In the genomic region with DNA sequence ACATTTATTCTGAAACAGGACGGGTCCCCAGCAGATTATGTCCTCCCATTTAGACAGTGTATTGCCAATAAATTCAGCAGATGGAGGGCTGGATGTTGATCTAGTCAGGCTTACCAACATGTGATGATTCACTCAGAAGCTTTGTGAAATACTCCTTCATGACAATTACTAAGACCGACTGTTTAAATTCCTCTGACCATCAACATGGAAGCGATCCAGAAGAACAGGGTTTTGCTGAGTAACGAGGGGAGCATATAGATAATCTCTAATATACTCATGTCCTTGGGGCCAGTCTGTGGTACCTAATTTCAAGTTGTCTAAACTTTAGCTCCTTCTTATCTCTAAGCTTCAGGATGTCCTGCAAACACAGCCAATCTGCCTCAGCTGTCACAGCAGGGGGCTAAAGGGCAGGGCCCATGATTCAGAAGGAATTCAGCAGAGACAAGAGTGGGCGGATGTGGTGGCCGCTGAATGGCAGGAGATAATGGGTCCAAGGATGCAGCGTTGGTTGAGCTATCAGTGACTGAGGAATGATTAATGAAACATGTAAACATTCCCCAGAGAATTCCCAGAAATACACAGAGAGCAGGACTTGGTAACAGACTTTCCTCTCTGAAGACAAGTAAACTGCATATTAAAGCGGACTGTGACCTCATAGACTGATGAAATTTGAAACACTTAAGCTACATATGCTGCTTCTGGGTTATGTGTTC, we compare ENCODE assay signal across 1 cellular context.
TF ChIP-seq lines count a peak whose summit lies in the region.

No MANE protein-coding gene starts in this region.

TF ChIP-seq in HepG2, 621 proteins besides CTCF, POLR2A, EP300 and RAD21 (continued from another document and continues in another):
- TF ChIP-seq, protein P1, sequence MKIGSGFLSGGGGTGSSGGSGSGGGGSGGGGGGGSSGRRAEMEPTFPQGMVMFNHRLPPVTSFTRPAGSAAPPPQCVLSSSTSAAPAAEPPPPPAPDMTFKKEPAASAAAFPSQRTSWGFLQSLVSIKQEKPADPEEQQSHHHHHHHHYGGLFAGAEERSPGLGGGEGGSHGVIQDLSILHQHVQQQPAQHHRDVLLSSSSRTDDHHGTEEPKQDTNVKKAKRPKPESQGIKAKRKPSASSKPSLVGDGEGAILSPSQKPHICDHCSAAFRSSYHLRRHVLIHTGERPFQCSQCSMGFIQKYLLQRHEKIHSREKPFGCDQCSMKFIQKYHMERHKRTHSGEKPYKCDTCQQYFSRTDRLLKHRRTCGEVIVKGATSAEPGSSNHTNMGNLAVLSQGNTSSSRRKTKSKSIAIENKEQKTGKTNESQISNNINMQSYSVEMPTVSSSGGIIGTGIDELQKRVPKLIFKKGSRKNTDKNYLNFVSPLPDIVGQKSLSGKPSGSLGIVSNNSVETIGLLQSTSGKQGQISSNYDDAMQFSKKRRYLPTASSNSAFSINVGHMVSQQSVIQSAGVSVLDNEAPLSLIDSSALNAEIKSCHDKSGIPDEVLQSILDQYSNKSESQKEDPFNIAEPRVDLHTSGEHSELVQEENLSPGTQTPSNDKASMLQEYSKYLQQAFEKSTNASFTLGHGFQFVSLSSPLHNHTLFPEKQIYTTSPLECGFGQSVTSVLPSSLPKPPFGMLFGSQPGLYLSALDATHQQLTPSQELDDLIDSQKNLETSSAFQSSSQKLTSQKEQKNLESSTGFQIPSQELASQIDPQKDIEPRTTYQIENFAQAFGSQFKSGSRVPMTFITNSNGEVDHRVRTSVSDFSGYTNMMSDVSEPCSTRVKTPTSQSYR (CRISPR knock-in tag; IDR thresholded peaks at IDR 0.05; ENCODE audit: borderline replicate concordance) = peak; percentile 30; the same call in 1 of the 2 replicates
- TF ChIP-seq ZNF564 (CRISPR knock-in tag; IDR thresholded peaks at IDR 0.05) = no peak
- no peak for TF ChIP-seq NR3C1 (CRISPR knock-in tag; IDR thresholded peaks at IDR 0.05)
- peak; percentile 82 for TF ChIP-seq HMG20B (CRISPR knock-in tag; conservative IDR thresholded peaks at IDR 0.05)
- peak; percentile 43 for TF ChIP-seq MED8 (CRISPR knock-in tag; IDR thresholded peaks at IDR 0.05; ENCODE audit: insufficient replicate concordance)
- TF ChIP-seq ATF7 (IDR thresholded peaks at IDR 0.05) = 0 out of 2 replicates have a peak, but pooled peaks have one; percentile 13
- peak; percentile 70; the same call in 1 of the 2 replicates for TF ChIP-seq ATF7 (CRISPR knock-in tag; IDR thresholded peaks at IDR 0.05)
- TF ChIP-seq, protein P2, sequence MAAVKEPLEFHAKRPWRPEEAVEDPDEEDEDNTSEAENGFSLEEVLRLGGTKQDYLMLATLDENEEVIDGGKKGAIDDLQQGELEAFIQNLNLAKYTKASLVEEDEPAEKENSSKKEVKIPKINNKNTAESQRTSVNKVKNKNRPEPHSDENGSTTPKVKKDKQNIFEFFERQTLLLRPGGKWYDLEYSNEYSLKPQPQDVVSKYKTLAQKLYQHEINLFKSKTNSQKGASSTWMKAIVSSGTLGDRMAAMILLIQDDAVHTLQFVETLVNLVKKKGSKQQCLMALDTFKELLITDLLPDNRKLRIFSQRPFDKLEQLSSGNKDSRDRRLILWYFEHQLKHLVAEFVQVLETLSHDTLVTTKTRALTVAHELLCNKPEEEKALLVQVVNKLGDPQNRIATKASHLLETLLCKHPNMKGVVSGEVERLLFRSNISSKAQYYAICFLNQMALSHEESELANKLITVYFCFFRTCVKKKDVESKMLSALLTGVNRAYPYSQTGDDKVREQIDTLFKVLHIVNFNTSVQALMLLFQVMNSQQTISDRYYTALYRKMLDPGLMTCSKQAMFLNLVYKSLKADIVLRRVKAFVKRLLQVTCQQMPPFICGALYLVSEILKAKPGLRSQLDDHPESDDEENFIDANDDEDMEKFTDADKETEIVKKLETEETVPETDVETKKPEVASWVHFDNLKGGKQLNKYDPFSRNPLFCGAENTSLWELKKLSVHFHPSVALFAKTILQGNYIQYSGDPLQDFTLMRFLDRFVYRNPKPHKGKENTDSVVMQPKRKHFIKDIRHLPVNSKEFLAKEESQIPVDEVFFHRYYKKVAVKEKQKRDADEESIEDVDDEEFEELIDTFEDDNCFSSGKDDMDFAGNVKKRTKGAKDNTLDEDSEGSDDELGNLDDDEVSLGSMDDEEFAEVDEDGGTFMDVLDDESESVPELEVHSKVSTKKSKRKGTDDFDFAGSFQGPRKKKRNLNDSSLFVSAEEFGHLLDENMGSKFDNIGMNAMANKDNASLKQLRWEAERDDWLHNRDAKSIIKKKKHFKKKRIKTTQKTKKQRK (IDR thresholded peaks at IDR 0.05; ENCODE audit: low read length) = no peak
- no peak for TF ChIP-seq ZNF773 (CRISPR knock-in tag; IDR thresholded peaks at IDR 0.05; ENCODE audit: borderline replicate concordance)
- TF ChIP-seq ZNF674 (CRISPR knock-in tag; IDR thresholded peaks at IDR 0.05; ENCODE audit: low read depth) = no peak
- TF ChIP-seq SP5 (CRISPR knock-in tag; IDR thresholded peaks at IDR 0.05; ENCODE audit: borderline replicate concordance, low read depth) = peak; percentile 95
- TF ChIP-seq ATF1 (CRISPR knock-in tag; IDR thresholded peaks at IDR 0.05) = peak; percentile 69; the same call in 1 of the 2 replicates
- no peak for TF ChIP-seq REL (CRISPR knock-in tag; conservative IDR thresholded peaks at IDR 0.05)
- no peak for TF ChIP-seq ARID2 (CRISPR knock-in tag; IDR thresholded peaks at IDR 0.05; ENCODE audit: borderline replicate concordance)
- peak; percentile 94 for TF ChIP-seq GATA4 (IDR thresholded peaks at IDR 0.05; ENCODE audit: borderline replicate concordance, low read depth)
- TF ChIP-seq ZNF703 (CRISPR knock-in tag; IDR thresholded peaks at IDR 0.05; ENCODE audit: borderline replicate concordance) = no peak
- no peak for TF ChIP-seq SMAD1 (CRISPR knock-in tag; IDR thresholded peaks at IDR 0.05; ENCODE audit: borderline replicate concordance, low read depth)
- no peak for TF ChIP-seq RFX1 (IDR thresholded peaks at IDR 0.05)
- TF ChIP-seq CREM (IDR thresholded peaks at IDR 0.05) = peak; percentile 85
- TF ChIP-seq CREM (CRISPR knock-in tag; IDR thresholded peaks at IDR 0.05) = no peak
- TF ChIP-seq, protein P3, sequence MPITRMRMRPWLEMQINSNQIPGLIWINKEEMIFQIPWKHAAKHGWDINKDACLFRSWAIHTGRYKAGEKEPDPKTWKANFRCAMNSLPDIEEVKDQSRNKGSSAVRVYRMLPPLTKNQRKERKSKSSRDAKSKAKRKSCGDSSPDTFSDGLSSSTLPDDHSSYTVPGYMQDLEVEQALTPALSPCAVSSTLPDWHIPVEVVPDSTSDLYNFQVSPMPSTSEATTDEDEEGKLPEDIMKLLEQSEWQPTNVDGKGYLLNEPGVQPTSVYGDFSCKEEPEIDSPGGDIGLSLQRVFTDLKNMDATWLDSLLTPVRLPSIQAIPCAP (CRISPR knock-in tag; IDR thresholded peaks at IDR 0.05; ENCODE audit: low read depth) = no peak
- TF ChIP-seq NPAS2 (CRISPR knock-in tag; IDR thresholded peaks at IDR 0.05; ENCODE audit: borderline replicate concordance) = no peak
- TF ChIP-seq NFKB2 (CRISPR knock-in tag; IDR thresholded peaks at IDR 0.05; ENCODE audit: borderline replicate concordance) = no peak
- no peak; the same call in 1 of the 2 replicates for TF ChIP-seq ZNF589 (CRISPR knock-in tag; conservative IDR thresholded peaks at IDR 0.05)
- peak; percentile 54; the same call in 1 of the 2 replicates for TF ChIP-seq NFIC (IDR thresholded peaks at IDR 0.05; ENCODE audit: low read length)
- no peak for TF ChIP-seq ZFAT (CRISPR knock-in tag; conservative IDR thresholded peaks at IDR 0.05)
- TF ChIP-seq, protein P4, sequence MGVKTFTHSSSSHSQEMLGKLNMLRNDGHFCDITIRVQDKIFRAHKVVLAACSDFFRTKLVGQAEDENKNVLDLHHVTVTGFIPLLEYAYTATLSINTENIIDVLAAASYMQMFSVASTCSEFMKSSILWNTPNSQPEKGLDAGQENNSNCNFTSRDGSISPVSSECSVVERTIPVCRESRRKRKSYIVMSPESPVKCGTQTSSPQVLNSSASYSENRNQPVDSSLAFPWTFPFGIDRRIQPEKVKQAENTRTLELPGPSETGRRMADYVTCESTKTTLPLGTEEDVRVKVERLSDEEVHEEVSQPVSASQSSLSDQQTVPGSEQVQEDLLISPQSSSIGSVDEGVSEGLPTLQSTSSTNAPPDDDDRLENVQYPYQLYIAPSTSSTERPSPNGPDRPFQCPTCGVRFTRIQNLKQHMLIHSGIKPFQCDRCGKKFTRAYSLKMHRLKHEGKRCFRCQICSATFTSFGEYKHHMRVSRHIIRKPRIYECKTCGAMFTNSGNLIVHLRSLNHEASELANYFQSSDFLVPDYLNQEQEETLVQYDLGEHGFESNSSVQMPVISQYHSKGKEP (CRISPR knock-in tag; IDR thresholded peaks at IDR 0.05) = no peak; the same call in 1 of the 2 replicates
- TF ChIP-seq, protein P5, sequence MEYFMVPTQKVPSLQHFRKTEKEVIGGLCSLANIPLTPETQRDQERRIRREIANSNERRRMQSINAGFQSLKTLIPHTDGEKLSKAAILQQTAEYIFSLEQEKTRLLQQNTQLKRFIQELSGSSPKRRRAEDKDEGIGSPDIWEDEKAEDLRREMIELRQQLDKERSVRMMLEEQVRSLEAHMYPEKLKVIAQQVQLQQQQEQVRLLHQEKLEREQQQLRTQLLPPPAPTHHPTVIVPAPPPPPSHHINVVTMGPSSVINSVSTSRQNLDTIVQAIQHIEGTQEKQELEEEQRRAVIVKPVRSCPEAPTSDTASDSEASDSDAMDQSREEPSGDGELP (IDR thresholded peaks at IDR 0.05; ENCODE audit: borderline replicate concordance, low read depth) = peak; percentile 95
- TF ChIP-seq, protein P6, sequence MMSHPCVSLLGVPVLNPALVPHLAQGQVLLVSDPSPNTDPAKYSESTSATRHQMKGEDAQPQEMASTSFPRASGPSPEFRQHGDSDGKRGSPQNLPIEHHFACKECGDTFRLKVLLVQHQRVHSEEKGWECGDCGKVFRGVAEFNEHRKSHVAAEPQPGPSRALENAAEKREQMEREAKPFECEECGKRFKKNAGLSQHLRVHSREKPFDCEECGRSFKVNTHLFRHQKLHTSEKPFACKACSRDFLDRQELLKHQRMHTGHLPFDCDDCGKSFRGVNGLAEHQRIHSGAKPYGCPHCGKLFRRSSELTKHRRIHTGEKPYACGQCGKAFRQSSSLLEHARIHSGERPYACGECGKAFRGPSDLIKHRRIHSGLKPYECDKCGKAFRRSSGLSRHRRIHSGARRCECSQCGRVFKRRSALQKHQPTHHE (CRISPR knock-in tag; IDR thresholded peaks at IDR 0.05; ENCODE audit: borderline replicate concordance) = no peak
- TF ChIP-seq GTF2F1 (IDR thresholded peaks at IDR 0.05; ENCODE audit: low read length) = no peak
- TF ChIP-seq ZNF335 (CRISPR knock-in tag; IDR thresholded peaks at IDR 0.05) = no peak
- no peak for TF ChIP-seq KLF11 (CRISPR knock-in tag; IDR thresholded peaks at IDR 0.05)
- peak; percentile 69; the same call in 1 of the 2 replicates for TF ChIP-seq YEATS2 (CRISPR knock-in tag; IDR thresholded peaks at IDR 0.05; ENCODE audit: borderline replicate concordance)
- TF ChIP-seq ETV6 (CRISPR knock-in tag; conservative IDR thresholded peaks at IDR 0.05) = 0 out of 2 replicates have a peak, but pooled peaks have one; percentile 41
- peak; percentile 89 for TF ChIP-seq ELF3 (CRISPR knock-in tag; IDR thresholded peaks at IDR 0.05)
- no peak for TF ChIP-seq BHLHE40 (IDR thresholded peaks at IDR 0.05; ENCODE audit: low read length)
- TF ChIP-seq, protein P7, sequence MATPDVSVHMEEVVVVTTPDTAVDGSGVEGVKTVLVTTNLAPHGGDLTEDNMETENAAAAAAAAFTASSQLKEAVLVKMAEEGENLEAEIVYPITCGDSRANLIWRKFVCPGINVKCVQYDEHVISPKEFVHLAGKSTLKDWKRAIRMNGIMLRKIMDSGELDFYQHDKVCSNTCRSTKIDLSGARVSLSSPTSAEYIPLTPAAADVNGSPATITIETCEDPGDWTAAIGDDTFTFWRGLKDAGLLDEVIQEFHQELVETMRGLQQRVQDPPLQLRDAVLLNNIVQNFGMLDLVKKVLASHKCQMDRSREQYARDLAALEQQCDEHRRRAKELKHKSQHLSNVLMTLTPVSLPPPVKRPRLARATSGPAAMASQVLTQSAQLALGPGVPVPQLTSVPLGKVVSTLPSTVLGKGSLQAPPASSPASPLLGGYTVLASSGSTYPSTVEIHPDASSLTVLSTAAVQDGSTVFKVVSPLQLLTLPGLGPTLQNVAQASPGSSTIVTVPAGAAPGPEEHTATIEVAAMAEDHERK (CRISPR knock-in tag; IDR thresholded peaks at IDR 0.05; ENCODE audit: low read depth) = no peak
- no peak for TF ChIP-seq JARID2 (CRISPR knock-in tag; IDR thresholded peaks at IDR 0.05; ENCODE audit: insufficient replicate concordance)
- TF ChIP-seq, protein P8, sequence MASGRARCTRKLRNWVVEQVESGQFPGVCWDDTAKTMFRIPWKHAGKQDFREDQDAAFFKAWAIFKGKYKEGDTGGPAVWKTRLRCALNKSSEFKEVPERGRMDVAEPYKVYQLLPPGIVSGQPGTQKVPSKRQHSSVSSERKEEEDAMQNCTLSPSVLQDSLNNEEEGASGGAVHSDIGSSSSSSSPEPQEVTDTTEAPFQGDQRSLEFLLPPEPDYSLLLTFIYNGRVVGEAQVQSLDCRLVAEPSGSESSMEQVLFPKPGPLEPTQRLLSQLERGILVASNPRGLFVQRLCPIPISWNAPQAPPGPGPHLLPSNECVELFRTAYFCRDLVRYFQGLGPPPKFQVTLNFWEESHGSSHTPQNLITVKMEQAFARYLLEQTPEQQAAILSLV (CRISPR knock-in tag; IDR thresholded peaks at IDR 0.05; ENCODE audit: borderline replicate concordance) = no peak
- no peak for TF ChIP-seq ZFP82 (CRISPR knock-in tag; IDR thresholded peaks at IDR 0.05; ENCODE audit: borderline replicate concordance)
- no peak for TF ChIP-seq ZFP36L1 (CRISPR knock-in tag; IDR thresholded peaks at IDR 0.05)
- TF ChIP-seq, protein P9, sequence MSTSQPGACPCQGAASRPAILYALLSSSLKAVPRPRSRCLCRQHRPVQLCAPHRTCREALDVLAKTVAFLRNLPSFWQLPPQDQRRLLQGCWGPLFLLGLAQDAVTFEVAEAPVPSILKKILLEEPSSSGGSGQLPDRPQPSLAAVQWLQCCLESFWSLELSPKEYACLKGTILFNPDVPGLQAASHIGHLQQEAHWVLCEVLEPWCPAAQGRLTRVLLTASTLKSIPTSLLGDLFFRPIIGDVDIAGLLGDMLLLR (CRISPR knock-in tag; IDR thresholded peaks at IDR 0.05) = no peak
- TF ChIP-seq, protein P10, sequence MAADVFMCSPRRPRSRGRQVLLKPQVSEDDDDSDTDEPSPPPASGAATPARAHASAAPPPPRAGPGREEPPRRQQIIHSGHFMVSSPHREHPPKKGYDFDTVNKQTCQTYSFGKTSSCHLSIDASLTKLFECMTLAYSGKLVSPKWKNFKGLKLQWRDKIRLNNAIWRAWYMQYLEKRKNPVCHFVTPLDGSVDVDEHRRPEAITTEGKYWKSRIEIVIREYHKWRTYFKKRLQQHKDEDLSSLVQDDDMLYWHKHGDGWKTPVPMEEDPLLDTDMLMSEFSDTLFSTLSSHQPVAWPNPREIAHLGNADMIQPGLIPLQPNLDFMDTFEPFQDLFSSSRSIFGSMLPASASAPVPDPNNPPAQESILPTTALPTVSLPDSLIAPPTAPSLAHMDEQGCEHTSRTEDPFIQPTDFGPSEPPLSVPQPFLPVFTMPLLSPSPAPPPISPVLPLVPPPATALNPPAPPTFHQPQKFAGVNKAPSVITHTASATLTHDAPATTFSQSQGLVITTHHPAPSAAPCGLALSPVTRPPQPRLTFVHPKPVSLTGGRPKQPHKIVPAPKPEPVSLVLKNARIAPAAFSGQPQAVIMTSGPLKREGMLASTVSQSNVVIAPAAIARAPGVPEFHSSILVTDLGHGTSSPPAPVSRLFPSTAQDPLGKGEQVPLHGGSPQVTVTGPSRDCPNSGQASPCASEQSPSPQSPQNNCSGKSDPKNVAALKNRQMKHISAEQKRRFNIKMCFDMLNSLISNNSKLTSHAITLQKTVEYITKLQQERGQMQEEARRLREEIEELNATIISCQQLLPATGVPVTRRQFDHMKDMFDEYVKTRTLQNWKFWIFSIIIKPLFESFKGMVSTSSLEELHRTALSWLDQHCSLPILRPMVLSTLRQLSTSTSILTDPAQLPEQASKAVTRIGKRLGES (CRISPR knock-in tag; IDR thresholded peaks at IDR 0.05; ENCODE audit: borderline replicate concordance) = no peak
- no peak for TF ChIP-seq DNMT1 (CRISPR knock-in tag; IDR thresholded peaks at IDR 0.05)
- no peak for TF ChIP-seq ZNF180 (CRISPR knock-in tag; IDR thresholded peaks at IDR 0.05; ENCODE audit: borderline replicate concordance, low read depth)
